16 cellular contexts compared by ENCODE assay signal in the genomic region with DNA sequence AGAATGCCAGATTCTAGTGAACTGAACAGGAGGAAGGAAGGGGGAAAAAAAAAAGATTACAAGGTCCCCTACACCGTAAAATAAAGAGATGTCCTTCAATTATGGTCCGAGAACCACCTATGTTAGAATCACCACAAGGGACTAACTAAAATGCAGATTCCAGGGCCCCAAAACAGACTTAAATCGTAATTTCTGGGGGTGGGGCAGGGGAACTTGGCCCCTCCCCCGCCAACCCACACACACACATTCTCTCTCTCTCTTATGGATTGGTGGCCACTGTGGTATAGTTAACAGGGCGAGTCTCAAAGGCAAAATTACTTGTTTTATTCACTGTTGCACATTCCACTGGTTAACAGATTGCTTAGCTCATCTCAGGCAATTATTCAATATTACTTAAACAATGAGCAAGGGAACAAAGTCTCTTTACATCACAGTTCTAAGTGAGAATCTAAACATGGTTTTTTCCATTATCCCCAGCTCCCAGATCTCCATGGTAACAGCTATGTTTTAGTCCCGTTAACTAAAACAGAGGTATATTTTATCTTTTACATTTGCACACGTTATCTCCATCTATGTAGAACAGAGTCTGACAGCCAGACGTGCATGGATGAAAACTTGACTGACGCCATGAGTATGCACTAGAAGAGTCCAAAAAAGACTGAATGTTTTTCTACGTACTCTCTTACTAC. TPM values are rescaled to one million over a fixed set of nuclear protein-coding genes. Genes with fewer than 3 reads are reported as not detected.
DNase-seq lines count a peak whose midpoint lies in the region; ATAC-seq and TF ChIP-seq lines count a peak whose summit lies in the region.
"Had no signal": no experiment of that assay in that cellular context is flagged by ENCODE, and none has a peak within 500 bp of the region (broad histone marks: within the 10 kb centered on the region; RNA-seq: fewer than 3 reads in every experiment).

No MANE protein-coding gene starts in this region.

- no peaks in the 10 kb centered on the region for H3K4me1 Mint-ChIP-seq in activated CD4-positive, alpha-beta T cell treated with anti-CD3 and anti-CD28 coated beads, Interleukin-2, amount 10 ng/mL, durations not matched to agents 7 days and 5 days
- no peaks in the 10 kb centered on the region for H3K4me1 Mint-ChIP-seq in CD8-positive, alpha-beta memory T cell

- H3K27ac ChIP-seq in IMR-90 (ENCODE audit: insufficient read depth, low read length) (no peak overlapping the region), PC-3 (ENCODE audit: low read length) (no peak overlapping the region)
- no peak overlapping the region for H3K27ac ChIP-seq in CD8-positive, alpha-beta memory T cell (ENCODE audit: low read depth, low read length)
- H3K27ac ChIP-seq: thoracic aorta had no signal

- TF ChIP-seq CTCF in IMR-90 (conservative IDR thresholded peaks at IDR 0.05; ENCODE audit: low read depth, low read length) = no peak
- TF ChIP-seq CTCF in PC-3 (conservative IDR thresholded peaks at IDR 0.05; ENCODE audit: low read depth, low read length) = no peak

- dilution Hi-C loops in IMR-90 (cut with HindIII; ENCODE audit: low sequenced_read_pairs, unreplicated experiment) = no loop called here

- no peaks in the 10 kb centered on the region for H3F3A ChIP-seq in PC-3 (ENCODE audit: low read length, unreplicated experiment)

- H2AK9ac ChIP-seq in IMR-90 (replicated peaks; ENCODE audit: low read depth, low read length, poor library complexity) = no peak overlapping the region

- H3K4me2 ChIP-seq in IMR-90 (ENCODE audit: low read depth, low read length) = peak overlapping the region; percentile 36; the same call in 1 of the 2 replicates
- no peak overlapping the region for H3K4me2 ChIP-seq in PC-3 (ENCODE audit: low read length)

- CTCF ChIA-PET in IMR-90 (lab: Yijun Ruan, JAX) = no interaction called here
- CTCF ChIA-PET in PC-3 (lab: Charles Lee) = interaction anchor here (0.5 to 0.7 kb wide), 2 partner anchors 116 to 158 kb away, joined by 3 to 4 read pairs; no protein-coding TSS in a partner anchor
- CTCF ChIA-PET in activated CD4-positive, alpha-beta T cell treated with anti-CD3 and anti-CD28 coated beads, Interleukin-2, amount 10 ng/mL, durations not matched to agents 7 days and 5 days (lab: Charles Lee) = interaction anchor here (1.2 kb wide), 1 partner anchor 90 kb away, joined by 3 read pairs; no protein-coding TSS in a partner anchor
- CTCF ChIA-PET in CD8-positive, alpha-beta memory T cell (lab: Charles Lee) = interaction anchor here (3.4 kb wide), 1 partner anchor 158 kb away, joined by 8 read pairs; no protein-coding TSS in a partner anchor

- peak overlapping the region; percentile 27 to 33; a peak in 1 of 4 replicates for H4K8ac ChIP-seq in IMR-90 (ENCODE audit: low read depth in 2 of 2, low read length in 2 of 2)

- H3K27me3 ChIP-seq in IMR-90 (ENCODE audit: control insufficient read depth, insufficient read depth, low read length) = no peaks in the 10 kb centered on the region
- H3K27me3 ChIP-seq in PC-3 (ENCODE audit: low read length) = no peaks in the 10 kb centered on the region
- no peaks in the 10 kb centered on the region for H3K27me3 ChIP-seq in CD8-positive, alpha-beta memory T cell (ENCODE audit: insufficient read depth, low read length, poor library complexity, severe bottlenecking)
- H3K27me3 ChIP-seq: foreskin keratinocyte had no signal

- no peaks in the 10 kb centered on the region for H3K36me3 Mint-ChIP-seq in activated CD4-positive, alpha-beta T cell treated with anti-CD3 and anti-CD28 coated beads, Interleukin-2, amount 10 ng/mL, durations not matched to agents 7 days and 5 days (ENCODE audit: low read depth)
- H3K36me3 Mint-ChIP-seq in CD8-positive, alpha-beta memory T cell = no peaks in the 10 kb centered on the region

- H3K9me3 ChIP-seq in IMR-90 (ENCODE audit: control insufficient read depth, insufficient read depth, low read length) = no peaks in the 10 kb centered on the region
- no peaks in the 10 kb centered on the region for H3K9me3 ChIP-seq in PC-3 (ENCODE audit: low read length)
- H3K9me3 ChIP-seq in CD8-positive, alpha-beta memory T cell (ENCODE audit: low read length) = no peaks in the 10 kb centered on the region
- H3K9me3 ChIP-seq: thoracic aorta had no signal

- H3K14ac ChIP-seq in IMR-90 (replicated peaks; ENCODE audit: low read depth, low read length) = peak overlapping the region; percentile 29

- ATAC-seq in IMR-90 (ENCODE audit: low read depth) (0 out of 2 replicates have a peak, but pooled peaks have one; percentile 5), PC-3 (no peak)
- ATAC-seq: sciatic nerve had no signal

- no peak overlapping the region for H3K4me3 Mint-ChIP-seq in activated CD4-positive, alpha-beta T cell treated with anti-CD3 and anti-CD28 coated beads, Interleukin-2, amount 10 ng/mL, durations not matched to agents 7 days and 5 days
- no peak overlapping the region for H3K4me3 Mint-ChIP-seq in CD8-positive, alpha-beta memory T cell

- H3K56ac ChIP-seq in IMR-90 (ENCODE audit: extremely low read depth, insufficient read depth, low read length) = no peak overlapping the region

- POLR2A ChIA-PET in IMR-90 (lab: Charles Lee; ENCODE audit: unreplicated experiment) (no interaction called here), PC-3 (lab: Charles Lee; ENCODE audit: unreplicated experiment) (no interaction called here)
- POLR2A ChIA-PET in activated CD4-positive, alpha-beta T cell treated with anti-CD3 and anti-CD28 coated beads, Interleukin-2, amount 10 ng/mL, durations not matched to agents 7 days and 5 days (lab: Charles Lee) = interaction anchor here (0.6 kb wide), 1 partner anchor 86 kb away, joined by 3 read pairs; no protein-coding TSS in a partner anchor
- POLR2A ChIA-PET in CD8-positive, alpha-beta memory T cell (lab: Charles Lee) = no interaction called here

- H3K23ac ChIP-seq in IMR-90 (ENCODE audit: low read depth, low read length) = peak overlapping the region; percentile 54; the same call in 1 of the 2 replicates

- WGBS in IMR-90 (ENCODE audit: extremely low coverage in 2 of 2, insufficient read length in 1 of 2), 2 experiments = 50% methylated on average over 1 of the region's 10 CpGs; no CpG with 5 or more reads in 1 of the 2 experiments

- no peak overlapping the region for H4K91ac ChIP-seq in IMR-90 (ENCODE audit: insufficient read depth, low read depth, low read length)

- DNase-seq in CMK (ENCODE audit: low read depth) (peak; percentile 4), IMR-90 (peak; percentile 38), astrocyte of the hippocampus (ENCODE audit: low read depth, low spot score) (peak; percentile 30), iPS-NIHi11 (ENCODE audit: low spot score) (peak; percentile 35), PC-3 (no peak), NCI-H510A treated with DMSO at 0.1 percent for 48 hours (lab: John Stamatoyannopoulos, UW) (no peak)
- no peak for DNase-seq in activated CD4-positive, alpha-beta T cell treated with anti-CD3 and anti-CD28 coated beads, Interleukin-2, amount 10 ng/mL, durations not matched to agents 7 days and 5 days
- no peak for DNase-seq in CD8-positive, alpha-beta memory T cell
- DNase-seq: aorta; dermis blood vessel endothelial cell; NCI-H1048; NK-92 treated with Interleukin-12 subunit alpha and Interleukin-12 subunit beta, amount 100 ng/mL, for 24 hours; stimulated activated CD4-positive, alpha-beta T cell treated with anti-CD3 and anti-CD28 coated beads, Interleukin-4, amount 100 ng/mL, for 1 hour had no signal

- H3K79me1 ChIP-seq in IMR-90 (ENCODE audit: low read depth in 1 of 2, low read length in 2 of 2) = peaks cover 18 to 51% of the 10 kb centered on the region in 2 experiments

- H3K18ac ChIP-seq in IMR-90 (ENCODE audit: low read depth, low read length) = no peak overlapping the region

- no peak overlapping the region for H3K4me3 ChIP-seq in IMR-90 (ENCODE audit: insufficient read depth, low read depth, low read length)
- no peak overlapping the region for H3K4me3 ChIP-seq in PC-3 (ENCODE audit: low read length)
- H3K4me3 ChIP-seq in CD8-positive, alpha-beta memory T cell (ENCODE audit: low read length) = no peak overlapping the region
- H3K4me3 ChIP-seq: thoracic aorta had no signal

- no peaks in the 10 kb centered on the region for H3K9me2 ChIP-seq in PC-3 (replicated peaks; ENCODE audit: low read length)

- H2BK20ac ChIP-seq in IMR-90 (ENCODE audit: low read depth, low read length) = peak overlapping the region; percentile 13; the same call in 1 of the 2 replicates

- BruUV-seq in IMR-90 (replicated peaks; lab: Mats Ljungman, UMichigan) = no TSS peak
- no TSS peak for BruUV-seq in PC-3 (replicated peaks; lab: Mats Ljungman, UMichigan)

- H3K27ac Mint-ChIP-seq in activated CD4-positive, alpha-beta T cell treated with anti-CD3 and anti-CD28 coated beads, Interleukin-2, amount 10 ng/mL, durations not matched to agents 7 days and 5 days = no peak overlapping the region
- H3K27ac Mint-ChIP-seq in CD8-positive, alpha-beta memory T cell = no peak overlapping the region

- H3K79me2 ChIP-seq in PC-3 (ENCODE audit: low read length) = no peaks in the 10 kb centered on the region

- no peak for TF ChIP-seq POLR2A in IMR-90 (IDR thresholded peaks at IDR 0.05; ENCODE audit: low read depth, low read length)

- in situ Hi-C loops in IMR-90 (cut with MboI; ENCODE audit: low sequenced_read_pairs) = no loop called here

- H3K27me3 Mint-ChIP-seq in activated CD4-positive, alpha-beta T cell treated with anti-CD3 and anti-CD28 coated beads, Interleukin-2, amount 10 ng/mL, durations not matched to agents 7 days and 5 days = peaks cover 23% of the 10 kb centered on the region
- H3K27me3 Mint-ChIP-seq in CD8-positive, alpha-beta memory T cell = peaks cover 5 to 45% of the 10 kb centered on the region in 2 donors

- H2AFZ ChIP-seq in IMR-90 (replicated peaks; ENCODE audit: low read length, poor library complexity) (no peak overlapping the region), PC-3 (ENCODE audit: low read length) (no peak overlapping the region)

- H3K4me1 ChIP-seq in IMR-90 (ENCODE audit: control insufficient read depth, insufficient read depth, low read length) (peaks cover 13% of the 10 kb centered on the region), PC-3 (ENCODE audit: insufficient read depth, low read length) (0 out of 2 replicates have a peak, but pooled peaks cover 5% of the 10 kb centered on the region)
- H3K4me1 ChIP-seq in CD8-positive, alpha-beta memory T cell (ENCODE audit: insufficient read depth, low read length) = no peaks in the 10 kb centered on the region

- no peaks in the 10 kb centered on the region for H3K9me3 Mint-ChIP-seq in activated CD4-positive, alpha-beta T cell treated with anti-CD3 and anti-CD28 coated beads, Interleukin-2, amount 10 ng/mL, durations not matched to agents 7 days and 5 days
- no peaks in the 10 kb centered on the region for H3K9me3 Mint-ChIP-seq in CD8-positive, alpha-beta memory T cell

- H3K4ac ChIP-seq in IMR-90 (ENCODE audit: low read depth, low read length) = no peak overlapping the region; the same call in 1 of the 2 replicates

- peak overlapping the region; percentile 24; the same call in 1 of the 2 replicates for H2BK120ac ChIP-seq in IMR-90 (ENCODE audit: low read depth, low read length)

- H2BK15ac ChIP-seq in IMR-90 (ENCODE audit: low read depth, low read length) = no peak overlapping the region

- H3K9me1 ChIP-seq in IMR-90 (ENCODE audit: insufficient read depth, low read length) = peaks cover 6% of the 10 kb centered on the region

- no peak overlapping the region for H3K9ac ChIP-seq in IMR-90 (ENCODE audit: low read depth, low read length)
- H3K9ac ChIP-seq in PC-3 (ENCODE audit: low read length) = no peak overlapping the region

- H3K36me3 ChIP-seq in IMR-90 (ENCODE audit: control insufficient read depth, insufficient read depth, low read length) (peaks cover 2% of the 10 kb centered on the region; the same call in 1 of the 2 replicates), PC-3 (ENCODE audit: low read depth, low read length) (no peaks in the 10 kb centered on the region)
- H3K36me3 ChIP-seq in CD8-positive, alpha-beta memory T cell (ENCODE audit: insufficient read depth, low read length) = no peaks in the 10 kb centered on the region
- H3K36me3 ChIP-seq: thoracic aorta had no signal

- peaks cover 31% of the 10 kb centered on the region for H4K20me1 ChIP-seq in IMR-90 (ENCODE audit: insufficient read depth, low read length)
- no peaks in the 10 kb centered on the region for H4K20me1 ChIP-seq in PC-3 (ENCODE audit: low read length)

- TF ChIP-seq RAD21 in IMR-90 (IDR thresholded peaks at IDR 0.05; ENCODE audit: low read length) = no peak

- H2BK5ac ChIP-seq in IMR-90 (ENCODE audit: low read depth, low read length, poor library complexity, severe bottlenecking) = peak overlapping the region; percentile 8

- no peak overlapping the region for H4K5ac ChIP-seq in IMR-90 (ENCODE audit: low read depth, low read length)

- H2AK5ac ChIP-seq in IMR-90 (ENCODE audit: low read depth, low read length) = no peak overlapping the region

- intact Hi-C loops in IMR-90 (cut with micrococcal nuclease) = no loop called here
- intact Hi-C loops in PC-3 (cut with micrococcal nuclease) = loop anchor here (2.0 to 10.0 kb wide), 3 partner anchors 75 to 283 kb away; partner anchors contain the start of genes STK31 and TRA2A

RNA-seq across cellular contexts. Expression of gene IGF2BP3, which starts 38.6 kb away (rescaled TPM):
- total RNA-seq in IMR-90 (2012; rRNA removed) = 59.3 and 94.2 TPM in 2 replicates
- 47.6 and 50.9 TPM in 2 replicates for polyA plus RNA-seq in IMR-90 (2012; rRNA removed)
- 13.2 and 16.4 TPM in 2 replicates for polyA plus RNA-seq in IMR-90 (2012; cell fraction: cytosol; rRNA removed)
- 34.2 and 98.3 TPM in 2 replicates for polyA plus RNA-seq in IMR-90 (2012; cell fraction: nucleus; rRNA removed; ENCODE audit: low replicate concordance)
- total RNA-seq in PC-3 (2014; rRNA removed) = 8.9 and 11.7 TPM in 2 replicates
- 1 to 10 TPM in 1 of 2 experiments, under 1 TPM in 1; 0.50 to 1.2 TPM for total RNA-seq in activated CD4-positive, alpha-beta T cell treated with anti-CD3 and anti-CD28 coated beads, Interleukin-2, amount 10 ng/mL, durations not matched to agents 7 days and 5 days
- under 1 TPM; 0.04 to 0.13 TPM for total RNA-seq in CD8-positive, alpha-beta memory T cell
- polyA plus RNA-seq in CD8-positive, alpha-beta memory T cell = 0.15 TPM

Comparison
In these comparisons a context has a peak if more than half of its experiments do, and no peak if none do; other contexts are left out.
1. DNase-seq: peak in CMK (single experiment), IMR-90 (single experiment), astrocyte of the hippocampus (single experiment) and iPS-NIHi11 (single experiment); none in PC-3 (single experiment), activated CD4-positive, alpha-beta T cell treated with anti-CD3 and anti-CD28 coated beads, Interleukin-2, amount 10 ng/mL, durations not matched to agents 7 days and 5 days (single experiment), CD8-positive, alpha-beta memory T cell (0 of 5) and NCI-H510A treated with DMSO at 0.1 percent for 48 hours (single experiment).